1 cellular context compared by ENCODE assay signal in the genomic region with DNA sequence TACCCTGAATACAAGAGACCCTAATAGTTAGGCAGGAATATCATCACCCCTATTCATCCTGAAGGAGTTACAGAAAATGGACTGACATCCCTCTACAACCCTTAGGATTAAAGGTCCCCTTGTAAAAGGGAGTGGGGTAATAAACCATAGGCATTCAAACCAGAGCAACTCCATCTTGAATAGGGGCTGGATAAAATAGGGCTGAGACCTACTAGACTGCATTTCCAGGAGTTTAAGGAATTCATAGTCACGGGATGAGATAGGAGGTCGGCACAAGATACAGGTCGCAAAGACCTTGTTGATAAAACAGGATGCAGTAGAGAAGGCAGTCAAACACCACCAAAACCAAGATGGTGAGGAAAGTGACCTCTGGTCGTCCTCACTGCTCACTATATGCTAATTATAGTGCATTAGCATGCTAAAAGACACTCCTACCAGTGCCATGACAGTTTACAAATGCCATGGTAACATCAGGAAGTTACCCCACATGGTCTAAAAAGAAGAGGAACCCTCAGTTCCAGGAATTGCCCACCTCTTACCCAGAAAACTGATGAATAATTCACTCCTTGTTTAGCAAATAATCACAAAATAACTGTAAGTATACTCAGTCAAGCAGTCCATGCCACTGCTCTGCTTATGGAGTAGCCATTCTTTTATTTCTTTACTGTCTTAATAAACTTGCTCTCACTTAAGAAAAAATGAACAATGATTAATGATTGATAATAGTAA.
TF ChIP-seq lines count a peak whose summit lies in the region.

No MANE protein-coding gene starts in this region.

TF ChIP-seq in K562, 482 proteins besides CTCF, POLR2A, EP300 and RAD21 (continued from another document and continues in another):
- TF ChIP-seq, protein P1, sequence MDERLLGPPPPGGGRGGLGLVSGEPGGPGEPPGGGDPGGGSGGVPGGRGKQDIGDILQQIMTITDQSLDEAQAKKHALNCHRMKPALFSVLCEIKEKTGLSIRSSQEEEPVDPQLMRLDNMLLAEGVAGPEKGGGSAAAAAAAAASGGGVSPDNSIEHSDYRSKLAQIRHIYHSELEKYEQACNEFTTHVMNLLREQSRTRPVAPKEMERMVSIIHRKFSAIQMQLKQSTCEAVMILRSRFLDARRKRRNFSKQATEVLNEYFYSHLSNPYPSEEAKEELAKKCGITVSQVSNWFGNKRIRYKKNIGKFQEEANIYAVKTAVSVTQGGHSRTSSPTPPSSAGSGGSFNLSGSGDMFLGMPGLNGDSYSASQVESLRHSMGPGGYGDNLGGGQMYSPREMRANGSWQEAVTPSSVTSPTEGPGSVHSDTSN (CRISPR knock-in tag; IDR thresholded peaks at IDR 0.05; ENCODE audit: low read depth) = no peak
- TF ChIP-seq, protein P1 (tag; conservative IDR thresholded peaks at IDR 0.05; ENCODE audit: low read depth) = no peak
- no peak for TF ChIP-seq NR2C1 (IDR thresholded peaks at IDR 0.05)
- peak; percentile 71; the same call in 1 of the 2 replicates for TF ChIP-seq NR2C1 (tag; IDR thresholded peaks at IDR 0.05)
- TF ChIP-seq BACH1 (tag; IDR thresholded peaks at IDR 0.05) = peak; percentile 60; the same call in 1 of the 2 replicates
- TF ChIP-seq, protein P2, sequence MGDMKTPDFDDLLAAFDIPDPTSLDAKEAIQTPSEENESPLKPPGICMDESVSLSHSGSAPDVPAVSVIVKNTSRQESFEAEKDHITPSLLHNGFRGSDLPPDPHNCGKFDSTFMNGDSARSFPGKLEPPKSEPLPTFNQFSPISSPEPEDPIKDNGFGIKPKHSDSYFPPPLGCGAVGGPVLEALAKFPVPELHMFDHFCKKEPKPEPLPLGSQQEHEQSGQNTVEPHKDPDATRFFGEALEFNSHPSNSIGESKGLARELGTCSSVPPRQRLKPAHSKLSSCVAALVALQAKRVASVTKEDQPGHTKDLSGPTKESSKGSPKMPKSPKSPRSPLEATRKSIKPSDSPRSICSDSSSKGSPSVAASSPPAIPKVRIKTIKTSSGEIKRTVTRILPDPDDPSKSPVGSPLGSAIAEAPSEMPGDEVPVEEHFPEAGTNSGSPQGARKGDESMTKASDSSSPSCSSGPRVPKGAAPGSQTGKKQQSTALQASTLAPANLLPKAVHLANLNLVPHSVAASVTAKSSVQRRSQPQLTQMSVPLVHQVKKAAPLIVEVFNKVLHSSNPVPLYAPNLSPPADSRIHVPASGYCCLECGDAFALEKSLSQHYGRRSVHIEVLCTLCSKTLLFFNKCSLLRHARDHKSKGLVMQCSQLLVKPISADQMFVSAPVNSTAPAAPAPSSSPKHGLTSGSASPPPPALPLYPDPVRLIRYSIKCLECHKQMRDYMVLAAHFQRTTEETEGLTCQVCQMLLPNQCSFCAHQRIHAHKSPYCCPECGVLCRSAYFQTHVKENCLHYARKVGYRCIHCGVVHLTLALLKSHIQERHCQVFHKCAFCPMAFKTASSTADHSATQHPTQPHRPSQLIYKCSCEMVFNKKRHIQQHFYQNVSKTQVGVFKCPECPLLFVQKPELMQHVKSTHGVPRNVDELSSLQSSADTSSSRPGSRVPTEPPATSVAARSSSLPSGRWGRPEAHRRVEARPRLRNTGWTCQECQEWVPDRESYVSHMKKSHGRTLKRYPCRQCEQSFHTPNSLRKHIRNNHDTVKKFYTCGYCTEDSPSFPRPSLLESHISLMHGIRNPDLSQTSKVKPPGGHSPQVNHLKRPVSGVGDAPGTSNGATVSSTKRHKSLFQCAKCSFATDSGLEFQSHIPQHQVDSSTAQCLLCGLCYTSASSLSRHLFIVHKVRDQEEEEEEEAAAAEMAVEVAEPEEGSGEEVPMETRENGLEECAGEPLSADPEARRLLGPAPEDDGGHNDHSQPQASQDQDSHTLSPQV (IDR thresholded peaks at IDR 0.05) = peak; percentile 90
- peak; percentile 82; the same call in 1 of the 2 replicates for TF ChIP-seq ILK (tag; IDR thresholded peaks at IDR 0.05; ENCODE audit: borderline replicate concordance, low read depth)
- no peak for TF ChIP-seq NFIX (CRISPR knock-in tag; IDR thresholded peaks at IDR 0.05; ENCODE audit: low read depth)
- TF ChIP-seq DIDO1 (tag; IDR thresholded peaks at IDR 0.05; ENCODE audit: low read depth) = 0 out of 2 replicates have a peak, but pooled peaks have one; percentile 59
- no peak for TF ChIP-seq SRSF9 (IDR thresholded peaks at IDR 0.05; ENCODE audit: borderline replicate concordance, low read depth, low read length)
- TF ChIP-seq KLF6 (CRISPR knock-in tag; IDR thresholded peaks at IDR 0.05; ENCODE audit: borderline replicate concordance) = peak; percentile 16; the same call in 1 of the 2 replicates
- TF ChIP-seq, protein P3, sequence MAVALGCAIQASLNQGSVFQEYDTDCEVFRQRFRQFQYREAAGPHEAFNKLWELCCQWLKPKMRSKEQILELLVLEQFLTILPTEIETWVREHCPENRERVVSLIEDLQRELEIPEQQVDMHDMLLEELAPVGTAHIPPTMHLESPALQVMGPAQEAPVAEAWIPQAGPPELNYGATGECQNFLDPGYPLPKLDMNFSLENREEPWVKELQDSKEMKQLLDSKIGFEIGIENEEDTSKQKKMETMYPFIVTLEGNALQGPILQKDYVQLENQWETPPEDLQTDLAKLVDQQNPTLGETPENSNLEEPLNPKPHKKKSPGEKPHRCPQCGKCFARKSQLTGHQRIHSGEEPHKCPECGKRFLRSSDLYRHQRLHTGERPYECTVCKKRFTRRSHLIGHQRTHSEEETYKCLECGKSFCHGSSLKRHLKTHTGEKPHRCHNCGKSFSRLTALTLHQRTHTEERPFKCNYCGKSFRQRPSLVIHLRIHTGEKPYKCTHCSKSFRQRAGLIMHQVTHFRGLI (CRISPR knock-in tag; IDR thresholded peaks at IDR 0.05) = no peak
- TF ChIP-seq PRPF4 (IDR thresholded peaks at IDR 0.05; ENCODE audit: insufficient read depth, low read depth, low read length, poor library complexity, severe bottlenecking) = no peak
- TF ChIP-seq, protein P4, sequence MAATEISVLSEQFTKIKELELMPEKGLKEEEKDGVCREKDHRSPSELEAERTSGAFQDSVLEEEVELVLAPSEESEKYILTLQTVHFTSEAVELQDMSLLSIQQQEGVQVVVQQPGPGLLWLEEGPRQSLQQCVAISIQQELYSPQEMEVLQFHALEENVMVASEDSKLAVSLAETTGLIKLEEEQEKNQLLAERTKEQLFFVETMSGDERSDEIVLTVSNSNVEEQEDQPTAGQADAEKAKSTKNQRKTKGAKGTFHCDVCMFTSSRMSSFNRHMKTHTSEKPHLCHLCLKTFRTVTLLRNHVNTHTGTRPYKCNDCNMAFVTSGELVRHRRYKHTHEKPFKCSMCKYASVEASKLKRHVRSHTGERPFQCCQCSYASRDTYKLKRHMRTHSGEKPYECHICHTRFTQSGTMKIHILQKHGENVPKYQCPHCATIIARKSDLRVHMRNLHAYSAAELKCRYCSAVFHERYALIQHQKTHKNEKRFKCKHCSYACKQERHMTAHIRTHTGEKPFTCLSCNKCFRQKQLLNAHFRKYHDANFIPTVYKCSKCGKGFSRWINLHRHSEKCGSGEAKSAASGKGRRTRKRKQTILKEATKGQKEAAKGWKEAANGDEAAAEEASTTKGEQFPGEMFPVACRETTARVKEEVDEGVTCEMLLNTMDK (IDR thresholded peaks at IDR 0.05; ENCODE audit: borderline replicate concordance, insufficient read depth, low read depth, low read length, poor library complexity, severe bottlenecking) = no peak
- TF ChIP-seq, protein P5, sequence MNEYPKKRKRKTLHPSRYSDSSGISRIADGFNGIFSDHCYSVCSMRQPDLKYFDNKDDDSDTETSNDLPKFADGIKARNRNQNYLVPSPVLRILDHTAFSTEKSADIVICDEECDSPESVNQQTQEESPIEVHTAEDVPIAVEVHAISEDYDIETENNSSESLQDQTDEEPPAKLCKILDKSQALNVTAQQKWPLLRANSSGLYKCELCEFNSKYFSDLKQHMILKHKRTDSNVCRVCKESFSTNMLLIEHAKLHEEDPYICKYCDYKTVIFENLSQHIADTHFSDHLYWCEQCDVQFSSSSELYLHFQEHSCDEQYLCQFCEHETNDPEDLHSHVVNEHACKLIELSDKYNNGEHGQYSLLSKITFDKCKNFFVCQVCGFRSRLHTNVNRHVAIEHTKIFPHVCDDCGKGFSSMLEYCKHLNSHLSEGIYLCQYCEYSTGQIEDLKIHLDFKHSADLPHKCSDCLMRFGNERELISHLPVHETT (CRISPR knock-in tag; conservative IDR thresholded peaks at IDR 0.05 in 1 of 2, IDR thresholded peaks at IDR 0.05 in 1 of 2) = 0 out of 4 replicates have a peak, but pooled peaks of 1 of the 2 experiments have one; percentile 37
- TF ChIP-seq BRF1 (IDR thresholded peaks at IDR 0.05; ENCODE audit: borderline replicate concordance, extremely low read depth, insufficient read length) = no peak
- TF ChIP-seq, protein P6, sequence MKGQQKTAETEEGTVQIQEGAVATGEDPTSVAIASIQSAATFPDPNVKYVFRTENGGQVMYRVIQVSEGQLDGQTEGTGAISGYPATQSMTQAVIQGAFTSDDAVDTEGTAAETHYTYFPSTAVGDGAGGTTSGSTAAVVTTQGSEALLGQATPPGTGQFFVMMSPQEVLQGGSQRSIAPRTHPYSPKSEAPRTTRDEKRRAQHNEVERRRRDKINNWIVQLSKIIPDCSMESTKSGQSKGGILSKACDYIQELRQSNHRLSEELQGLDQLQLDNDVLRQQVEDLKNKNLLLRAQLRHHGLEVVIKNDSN (CRISPR knock-in tag; IDR thresholded peaks at IDR 0.05) = no peak
- peak; percentile 86 for TF ChIP-seq ZNF175 (CRISPR knock-in tag; IDR thresholded peaks at IDR 0.05; ENCODE audit: low read depth)
- TF ChIP-seq GTF2A2 (tag; IDR thresholded peaks at IDR 0.05) = peak; percentile 88
- TF ChIP-seq ZNF146 (CRISPR knock-in tag; IDR thresholded peaks at IDR 0.05; ENCODE audit: unreplicated experiment) = no peak
- TF ChIP-seq, protein P7, sequence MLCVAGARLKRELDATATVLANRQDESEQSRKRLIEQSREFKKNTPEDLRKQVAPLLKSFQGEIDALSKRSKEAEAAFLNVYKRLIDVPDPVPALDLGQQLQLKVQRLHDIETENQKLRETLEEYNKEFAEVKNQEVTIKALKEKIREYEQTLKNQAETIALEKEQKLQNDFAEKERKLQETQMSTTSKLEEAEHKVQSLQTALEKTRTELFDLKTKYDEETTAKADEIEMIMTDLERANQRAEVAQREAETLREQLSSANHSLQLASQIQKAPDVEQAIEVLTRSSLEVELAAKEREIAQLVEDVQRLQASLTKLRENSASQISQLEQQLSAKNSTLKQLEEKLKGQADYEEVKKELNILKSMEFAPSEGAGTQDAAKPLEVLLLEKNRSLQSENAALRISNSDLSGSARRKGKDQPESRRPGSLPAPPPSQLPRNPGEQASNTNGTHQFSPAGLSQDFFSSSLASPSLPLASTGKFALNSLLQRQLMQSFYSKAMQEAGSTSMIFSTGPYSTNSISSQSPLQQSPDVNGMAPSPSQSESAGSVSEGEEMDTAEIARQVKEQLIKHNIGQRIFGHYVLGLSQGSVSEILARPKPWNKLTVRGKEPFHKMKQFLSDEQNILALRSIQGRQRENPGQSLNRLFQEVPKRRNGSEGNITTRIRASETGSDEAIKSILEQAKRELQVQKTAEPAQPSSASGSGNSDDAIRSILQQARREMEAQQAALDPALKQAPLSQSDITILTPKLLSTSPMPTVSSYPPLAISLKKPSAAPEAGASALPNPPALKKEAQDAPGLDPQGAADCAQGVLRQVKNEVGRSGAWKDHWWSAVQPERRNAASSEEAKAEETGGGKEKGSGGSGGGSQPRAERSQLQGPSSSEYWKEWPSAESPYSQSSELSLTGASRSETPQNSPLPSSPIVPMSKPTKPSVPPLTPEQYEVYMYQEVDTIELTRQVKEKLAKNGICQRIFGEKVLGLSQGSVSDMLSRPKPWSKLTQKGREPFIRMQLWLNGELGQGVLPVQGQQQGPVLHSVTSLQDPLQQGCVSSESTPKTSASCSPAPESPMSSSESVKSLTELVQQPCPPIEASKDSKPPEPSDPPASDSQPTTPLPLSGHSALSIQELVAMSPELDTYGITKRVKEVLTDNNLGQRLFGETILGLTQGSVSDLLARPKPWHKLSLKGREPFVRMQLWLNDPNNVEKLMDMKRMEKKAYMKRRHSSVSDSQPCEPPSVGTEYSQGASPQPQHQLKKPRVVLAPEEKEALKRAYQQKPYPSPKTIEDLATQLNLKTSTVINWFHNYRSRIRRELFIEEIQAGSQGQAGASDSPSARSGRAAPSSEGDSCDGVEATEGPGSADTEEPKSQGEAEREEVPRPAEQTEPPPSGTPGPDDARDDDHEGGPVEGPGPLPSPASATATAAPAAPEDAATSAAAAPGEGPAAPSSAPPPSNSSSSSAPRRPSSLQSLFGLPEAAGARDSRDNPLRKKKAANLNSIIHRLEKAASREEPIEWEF (CRISPR knock-in tag; IDR thresholded peaks at IDR 0.05) = no peak
- no peak for TF ChIP-seq KDM2B (CRISPR knock-in tag; IDR thresholded peaks at IDR 0.05)
- TF ChIP-seq FUS (optimal IDR thresholded peaks at IDR 0.05; ENCODE audit: low read depth, low read length) = no peak
- TF ChIP-seq RHOXF2B (CRISPR knock-in tag; conservative IDR thresholded peaks at IDR 0.05) = no peak
- no peak for TF ChIP-seq ZNF133 (CRISPR knock-in tag; IDR thresholded peaks at IDR 0.05)
- TF ChIP-seq DMBX1 (CRISPR knock-in tag; IDR thresholded peaks at IDR 0.05; ENCODE audit: borderline replicate concordance) = peak; percentile 97
- TF ChIP-seq TCFL5 (CRISPR knock-in tag; conservative IDR thresholded peaks at IDR 0.05) = no peak
- TF ChIP-seq HDAC1 (IDR thresholded peaks at IDR 0.05) = no peak
- TF ChIP-seq ZEB2 (IDR thresholded peaks at IDR 0.05) = no peak
- TF ChIP-seq, protein P8, sequence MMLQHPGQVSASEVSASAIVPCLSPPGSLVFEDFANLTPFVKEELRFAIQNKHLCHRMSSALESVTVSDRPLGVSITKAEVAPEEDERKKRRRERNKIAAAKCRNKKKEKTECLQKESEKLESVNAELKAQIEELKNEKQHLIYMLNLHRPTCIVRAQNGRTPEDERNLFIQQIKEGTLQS (IDR thresholded peaks at IDR 0.05) = no peak
- TF ChIP-seq, protein P8 (CRISPR knock-in tag; conservative IDR thresholded peaks at IDR 0.05) = no peak
- TF ChIP-seq EGR1 (conservative IDR thresholded peaks at IDR 0.05) = no peak
- TF ChIP-seq FOXJ3 (CRISPR knock-in tag; IDR thresholded peaks at IDR 0.05) = no peak
- TF ChIP-seq, protein P9, sequence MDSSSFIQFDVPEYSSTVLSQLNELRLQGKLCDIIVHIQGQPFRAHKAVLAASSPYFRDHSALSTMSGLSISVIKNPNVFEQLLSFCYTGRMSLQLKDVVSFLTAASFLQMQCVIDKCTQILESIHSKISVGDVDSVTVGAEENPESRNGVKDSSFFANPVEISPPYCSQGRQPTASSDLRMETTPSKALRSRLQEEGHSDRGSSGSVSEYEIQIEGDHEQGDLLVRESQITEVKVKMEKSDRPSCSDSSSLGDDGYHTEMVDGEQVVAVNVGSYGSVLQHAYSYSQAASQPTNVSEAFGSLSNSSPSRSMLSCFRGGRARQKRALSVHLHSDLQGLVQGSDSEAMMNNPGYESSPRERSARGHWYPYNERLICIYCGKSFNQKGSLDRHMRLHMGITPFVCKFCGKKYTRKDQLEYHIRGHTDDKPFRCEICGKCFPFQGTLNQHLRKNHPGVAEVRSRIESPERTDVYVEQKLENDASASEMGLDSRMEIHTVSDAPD (CRISPR knock-in tag; IDR thresholded peaks at IDR 0.05) = no peak
- TF ChIP-seq SMAD3 (CRISPR knock-in tag; conservative IDR thresholded peaks at IDR 0.05) = no peak
